19 cellular contexts compared by ENCODE assay signal in the genomic region with DNA sequence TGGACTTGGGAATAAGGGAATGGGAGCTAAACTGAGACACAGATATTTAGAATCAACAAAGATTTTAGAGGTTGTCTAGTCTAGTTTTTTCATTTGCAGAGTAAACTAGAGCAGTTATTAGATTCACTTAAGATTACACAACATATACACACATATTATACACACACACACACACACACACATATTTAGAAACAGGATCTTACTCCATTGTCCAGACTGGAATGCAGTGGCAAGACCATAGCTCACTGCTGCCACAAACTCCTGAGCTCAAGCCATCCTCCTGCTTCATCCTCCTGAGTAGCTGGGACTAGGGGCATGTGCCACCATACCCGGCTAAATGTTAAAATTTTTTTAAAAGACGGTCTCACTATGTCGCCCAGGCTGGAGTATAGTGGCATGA.
A peak's percentile ranks its signal among the peaks of the same experiment; 100 is the strongest.
DNase-seq lines count a peak whose midpoint lies in the region; ATAC-seq and TF ChIP-seq lines count a peak whose summit lies in the region.
"Had no signal": no experiment of that assay in that cellular context is flagged by ENCODE, and none has a peak within 500 bp of the region (broad histone marks: within the 10 kb centered on the region; RNA-seq: fewer than 3 reads in every experiment).

No MANE protein-coding gene starts in this region.

- no peaks in the 10 kb centered on the region for H3K27me3 Mint-ChIP-seq in CD8-positive, alpha-beta memory T cell
- no peaks in the 10 kb centered on the region for H3K27me3 Mint-ChIP-seq in stimulated activated naive B cell treated with anti-CD40 and anti-IgM and Interleukin-4, amounts not matched to agents 10 μg/mL and 1 μg/mL and 100 μg/mL, for 72 hours
- no peaks in the 10 kb centered on the region for H3K27me3 Mint-ChIP-seq in activated CD4-positive, alpha-beta memory T cell treated with anti-CD3 and anti-CD28 coated beads for 36 hours
- H3K27me3 Mint-ChIP-seq: B cell; CD4-positive, CD25-positive, alpha-beta regulatory T cell had no signal

- H3K4me3 ChIP-seq in CD8-positive, alpha-beta memory T cell (ENCODE audit: low read length), result no peak overlapping the region
- H3K4me3 ChIP-seq in choroid plexus epithelial cell (ENCODE audit: low read depth, low read length) (no peak overlapping the region), fibroblast of pulmonary artery (replicated peaks; ENCODE audit: low read depth, low read length) (no peak overlapping the region), WERI-Rb-1 (ENCODE audit: low read depth, low read length) (no peak overlapping the region)
- H3K4me3 ChIP-seq: BLaER1, HAP-1 had no signal

- no peaks in the 10 kb centered on the region for H3K36me3 ChIP-seq in CD8-positive, alpha-beta memory T cell (ENCODE audit: insufficient read depth, low read length)
- no peaks in the 10 kb centered on the region; the same call in 1 of the 2 replicates for H3K36me3 ChIP-seq in WERI-Rb-1
- H3K36me3 ChIP-seq: BLaER1, HAP-1 had no signal

- peaks cover 0 to 3% (median 1%) of the 10 kb centered on the region in 3 donors for H3K36me3 Mint-ChIP-seq in CD8-positive, alpha-beta memory T cell
- H3K36me3 Mint-ChIP-seq in stimulated activated naive B cell treated with anti-CD40 and anti-IgM and Interleukin-4, amounts not matched to agents 10 μg/mL and 1 μg/mL and 100 μg/mL, for 72 hours, result peaks cover 3 to 4% of the 10 kb centered on the region in 2 donors
- H3K36me3 Mint-ChIP-seq in activated CD4-positive, alpha-beta memory T cell treated with anti-CD3 and anti-CD28 coated beads for 36 hours, result no peaks in the 10 kb centered on the region

- no peak for DNase-seq in CD8-positive, alpha-beta memory T cell
- DNase-seq in choroid plexus epithelial cell (ENCODE audit: low read depth) (peak; percentile 20), fibroblast of pulmonary artery (ENCODE audit: low read depth) (peak; percentile 29), NCI-H1930 (lab: John Stamatoyannopoulos, UW) (no peak), WERI-Rb-1 (no peak)
- DNase-seq in stimulated activated naive B cell treated with anti-CD40 and anti-IgM and Interleukin-4, amounts not matched to agents 10 μg/mL and 1 μg/mL and 100 μg/mL, for 72 hours, result no peak
- DNase-seq in activated CD4-positive, alpha-beta memory T cell treated with anti-CD3 and anti-CD28 coated beads for 36 hours, result no peak
- DNase-seq: Calu3; CD4-positive, CD25-positive, alpha-beta regulatory T cell; COR-L47; DMS53; DMS79 treated with DMSO at 0.1 percent for 48 hours; GF-D8; GOT3; HFFc6 had no signal

- no peak overlapping the region for H3K4me3 Mint-ChIP-seq in CD8-positive, alpha-beta memory T cell
- no peak overlapping the region for H3K4me3 Mint-ChIP-seq in stimulated activated naive B cell treated with anti-CD40 and anti-IgM and Interleukin-4, amounts not matched to agents 10 μg/mL and 1 μg/mL and 100 μg/mL, for 72 hours
- H3K4me3 Mint-ChIP-seq in activated CD4-positive, alpha-beta memory T cell treated with anti-CD3 and anti-CD28 coated beads for 36 hours, result no peak overlapping the region
- H3K4me3 Mint-ChIP-seq: B cell; CD4-positive, CD25-positive, alpha-beta regulatory T cell; HFFc6 had no signal

- TF ChIP-seq CTCF in choroid plexus epithelial cell (conservative IDR thresholded peaks at IDR 0.05; ENCODE audit: low read depth, low read length) (no peak), fibroblast of pulmonary artery (IDR thresholded peaks at IDR 0.05; ENCODE audit: low read length, missing control alignments) (no peak), WERI-Rb-1 (IDR thresholded peaks at IDR 0.05; ENCODE audit: low read depth, low read length) (no peak)

- no peaks in the 10 kb centered on the region for H3K27me3 ChIP-seq in CD8-positive, alpha-beta memory T cell (ENCODE audit: insufficient read depth, low read length, poor library complexity, severe bottlenecking)
- no peaks in the 10 kb centered on the region for H3K27me3 ChIP-seq in WERI-Rb-1 (ENCODE audit: insufficient read depth, low read depth, severe bottlenecking)
- H3K27me3 ChIP-seq: BLaER1 had no signal

- no peaks in the 10 kb centered on the region for H3K9me3 ChIP-seq in CD8-positive, alpha-beta memory T cell (ENCODE audit: low read length)
- peaks cover 6% of the 10 kb centered on the region for H3K9me3 ChIP-seq in WERI-Rb-1 (ENCODE audit: severe bottlenecking)
- H3K9me3 ChIP-seq: BLaER1, HAP-1 had no signal

- H3K27ac Mint-ChIP-seq in CD8-positive, alpha-beta memory T cell, result peak overlapping the region in 5 of 8 donors; percentile 38 to 71 (median 51)
- H3K27ac Mint-ChIP-seq in stimulated activated naive B cell treated with anti-CD40 and anti-IgM and Interleukin-4, amounts not matched to agents 10 μg/mL and 1 μg/mL and 100 μg/mL, for 72 hours, result no peak overlapping the region
- H3K27ac Mint-ChIP-seq in activated CD4-positive, alpha-beta memory T cell treated with anti-CD3 and anti-CD28 coated beads for 36 hours, result no peak overlapping the region
- H3K27ac Mint-ChIP-seq: B cell had no signal

- H3K9me3 Mint-ChIP-seq in CD8-positive, alpha-beta memory T cell, result peaks cover 0 to 4% (median 0%) of the 10 kb centered on the region in 5 donors
- H3K9me3 Mint-ChIP-seq in stimulated activated naive B cell treated with anti-CD40 and anti-IgM and Interleukin-4, amounts not matched to agents 10 μg/mL and 1 μg/mL and 100 μg/mL, for 72 hours, result peaks cover 0 to 4% of the 10 kb centered on the region in 2 donors
- H3K9me3 Mint-ChIP-seq in activated CD4-positive, alpha-beta memory T cell treated with anti-CD3 and anti-CD28 coated beads for 36 hours, result no peaks in the 10 kb centered on the region
- H3K9me3 Mint-ChIP-seq: HFFc6 had no signal

- no peak for ATAC-seq in stimulated activated naive B cell treated with anti-CD40 and anti-IgM and Interleukin-4, amounts not matched to agents 10 μg/mL and 1 μg/mL and 100 μg/mL, for 72 hours (replicated peaks)

- CTCF ChIA-PET in CD8-positive, alpha-beta memory T cell (lab: Charles Lee), result no interaction called here
- CTCF ChIA-PET in activated CD4-positive, alpha-beta memory T cell treated with anti-CD3 and anti-CD28 coated beads for 36 hours (lab: Charles Lee), result no interaction called here

- H3K4me1 Mint-ChIP-seq in CD8-positive, alpha-beta memory T cell, result peaks cover 23 to 57% (median 50%) of the 10 kb centered on the region in 3 donors
- H3K4me1 Mint-ChIP-seq in stimulated activated naive B cell treated with anti-CD40 and anti-IgM and Interleukin-4, amounts not matched to agents 10 μg/mL and 1 μg/mL and 100 μg/mL, for 72 hours, result peaks cover 1 to 7% of the 10 kb centered on the region in 2 donors
- peaks cover 44% of the 10 kb centered on the region for H3K4me1 Mint-ChIP-seq in activated CD4-positive, alpha-beta memory T cell treated with anti-CD3 and anti-CD28 coated beads for 36 hours (ENCODE audit: low read depth)
- H3K4me1 Mint-ChIP-seq: B cell had no signal

- H3K4me1 ChIP-seq in CD8-positive, alpha-beta memory T cell (ENCODE audit: insufficient read depth, low read length), result no peaks in the 10 kb centered on the region
- H3K4me1 ChIP-seq: BLaER1, HAP-1 had no signal

- intact Hi-C loops in activated CD4-positive, alpha-beta memory T cell treated with anti-CD3 and anti-CD28 coated beads for 36 hours (cut with micrococcal nuclease), result no loop called here

- POLR2A ChIA-PET in CD8-positive, alpha-beta memory T cell (lab: Charles Lee), result no interaction called here
- POLR2A ChIA-PET in activated CD4-positive, alpha-beta memory T cell treated with anti-CD3 and anti-CD28 coated beads for 36 hours (lab: Charles Lee), result no interaction called here

- H3K27ac ChIP-seq in CD8-positive, alpha-beta memory T cell (ENCODE audit: low read depth, low read length), result no peak overlapping the region
- no peak overlapping the region for H3K27ac ChIP-seq in WERI-Rb-1
- H3K27ac ChIP-seq: BLaER1, C4-2B had no signal

Comparison
In these comparisons a context has a peak if more than half of its experiments do, and no peak if none do; other contexts are left out.
1. DNase-seq: peak in choroid plexus epithelial cell (single experiment) and fibroblast of pulmonary artery (single experiment); none in CD8-positive, alpha-beta memory T cell (0 of 5), NCI-H1930 (0 of 2), stimulated activated naive B cell treated with anti-CD40 and anti-IgM and Interleukin-4, amounts not matched to agents 10 μg/mL and 1 μg/mL and 100 μg/mL, for 72 hours (single experiment), WERI-Rb-1 (single experiment) and activated CD4-positive, alpha-beta memory T cell treated with anti-CD3 and anti-CD28 coated beads for 36 hours (single experiment).
2. H3K27ac Mint-ChIP-seq: peak in CD8-positive, alpha-beta memory T cell (5 of 8); none in stimulated activated naive B cell treated with anti-CD40 and anti-IgM and Interleukin-4, amounts not matched to agents 10 μg/mL and 1 μg/mL and 100 μg/mL, for 72 hours (single experiment) and activated CD4-positive, alpha-beta memory T cell treated with anti-CD3 and anti-CD28 coated beads for 36 hours (single experiment).